5 cellular contexts compared by ENCODE assay signal in genomic region chr17:63091909-63092308, GRCh38.
DNase-seq lines count a peak whose midpoint lies in the region; ATAC-seq, FAIRE-seq and TF ChIP-seq lines count a peak whose summit lies in the region.
"Not testable (repeated sequence)": the region's sequence is repeated elsewhere in the genome, so short reads cannot be mapped to it uniquely, and the experiment has no call there.

No MANE protein-coding gene starts in this region.

- POLR2A ChIA-PET in A549 (lab: Yijun Ruan, JAX); HEK293 (lab: Yijun Ruan, JAX); IMR-90 (lab: Charles Lee; ENCODE audit: unreplicated experiment); K562 (lab: Yijun Ruan, JAX); HepG2 (lab: Yijun Ruan, JAX): not testable (repeated sequence)

- not testable (repeated sequence) for H4K5ac ChIP-seq in IMR-90 (ENCODE audit: low read depth, low read length)

- not testable (repeated sequence) for H3K9me1 ChIP-seq in IMR-90 (ENCODE audit: insufficient read depth, low read length); K562 (ENCODE audit: control insufficient read depth, insufficient read depth, low read length)

- not testable (repeated sequence) for H3K18ac ChIP-seq in IMR-90 (ENCODE audit: low read depth, low read length)

- not testable (repeated sequence) for H2AK5ac ChIP-seq in IMR-90 (ENCODE audit: low read depth, low read length)

- CTCF ChIA-PET in A549 (lab: Yijun Ruan, JAX), result interaction anchor here (0.6 to 1.5 kb wide), 2 partner anchors 9 to 25 kb away, joined by 3 read pairs; no protein-coding TSS in a partner anchor
- CTCF ChIA-PET in HEK293 (lab: Yijun Ruan, JAX), result interaction anchor here (0.6 kb wide), 1 partner anchor 348 kb away, joined by 3 read pairs; no protein-coding TSS in a partner anchor
- CTCF ChIA-PET in IMR-90 (lab: Yijun Ruan, JAX), result interaction anchor here (0.6 kb wide), 2 partner anchors 18 to 23 kb away, joined by 4 read pairs; no protein-coding TSS in a partner anchor
- CTCF ChIA-PET in K562 (lab: Yijun Ruan, JAX; ENCODE audit: low intra/inter-chr PET ratio); HepG2 (lab: Yijun Ruan, JAX; ENCODE audit: low intra/inter-chr PET ratio, low total read pairs): not testable (repeated sequence)

- not testable (repeated sequence) for H3K14ac ChIP-seq in IMR-90 (replicated peaks; ENCODE audit: low read depth, low read length)

- not testable (repeated sequence) for TF ChIP-seq CTCF in A549 (IDR thresholded peaks at IDR 0.05); HEK293 (tag by site-specific recombination; IDR thresholded peaks at IDR 0.05); IMR-90 (conservative IDR thresholded peaks at IDR 0.05; ENCODE audit: low read depth, low read length); K562 (IDR thresholded peaks at IDR 0.05 in 2 of 3, conservative IDR thresholded peaks at IDR 0.05 in 1 of 3; ENCODE audit: insufficient read depth in 2 of 3, low read depth in 1 of 3, low read length in 3 of 3); HepG2 (CRISPR knock-in tag; IDR thresholded peaks at IDR 0.05)

- not testable (repeated sequence) for H2BK120ac ChIP-seq in IMR-90 (ENCODE audit: low read depth, low read length)

- not testable (repeated sequence) for FAIRE-seq in A549 (lab: Jason Lieb, UNC); K562 (lab: Jason Lieb, UNC); HepG2 (lab: Jason Lieb, UNC)

- BruUV-seq in IMR-90 (replicated peaks; lab: Mats Ljungman, UMichigan); K562 (replicated peaks; lab: Mats Ljungman, UMichigan); HepG2 (replicated peaks; lab: Mats Ljungman, UMichigan): not testable (repeated sequence)

- H3K79me1 ChIP-seq in IMR-90 (ENCODE audit: low read depth in 1 of 2, low read length in 2 of 2), result peaks cover 27 to 61% of the 10 kb centered on the region in 2 experiments

- TF ChIP-seq EP300 in A549 (IDR thresholded peaks at IDR 0.05); K562 (IDR thresholded peaks at IDR 0.05; ENCODE audit: low read length); HepG2 (IDR thresholded peaks at IDR 0.05; ENCODE audit: low read depth in 2 of 2, low read length in 2 of 2); HepG2 (CRISPR knock-in tag; IDR thresholded peaks at IDR 0.05; ENCODE audit: borderline replicate concordance): not testable (repeated sequence)

- not testable (repeated sequence) for H3K4me1 ChIP-seq in A549; HEK293 (ENCODE audit: control insufficient read depth, insufficient read depth, low read length); IMR-90 (ENCODE audit: control insufficient read depth, insufficient read depth, low read length); K562 (replicated peaks in 1 of 2; ENCODE audit: control insufficient read depth in 2 of 2, insufficient read depth in 2 of 2, low read length in 2 of 2); HepG2 (ENCODE audit: insufficient read depth, low read length)

- H2AK9ac ChIP-seq in IMR-90 (replicated peaks; ENCODE audit: low read depth, low read length, poor library complexity), result not testable (repeated sequence)

- intact Hi-C loops in IMR-90 (cut with micrococcal nuclease); K562 (cut with micrococcal nuclease); HepG2 (cut with micrococcal nuclease; ENCODE audit: unreplicated experiment): not testable (repeated sequence)

- not testable (repeated sequence) for H3K23ac ChIP-seq in IMR-90 (ENCODE audit: low read depth, low read length)

- not testable (repeated sequence) for H2AFZ ChIP-seq in IMR-90 (replicated peaks; ENCODE audit: low read length, poor library complexity); K562 (ENCODE audit: low read depth, low read length); HepG2 (ENCODE audit: low read length)

- H3K56ac ChIP-seq in IMR-90 (ENCODE audit: extremely low read depth, insufficient read depth, low read length), result not testable (repeated sequence)

- not testable (repeated sequence) for H3K4me2 ChIP-seq in A549; IMR-90 (ENCODE audit: low read depth, low read length); K562 (ENCODE audit: insufficient read depth, low read length); HepG2 (ENCODE audit: low read depth, low read length)

- not testable (repeated sequence) for H4K91ac ChIP-seq in IMR-90 (ENCODE audit: insufficient read depth, low read depth, low read length)

- ATAC-seq in A549; IMR-90 (ENCODE audit: low read depth); K562; HepG2: not testable (repeated sequence)

- H3K4me3 ChIP-seq in A549; HEK293 (ENCODE audit: low read depth, low read length); IMR-90 (ENCODE audit: insufficient read depth, low read depth, low read length); K562; HepG2 (replicated peaks in 1 of 3; ENCODE audit: insufficient read depth in 1 of 3, low read depth in 2 of 3, low read length in 3 of 3): not testable (repeated sequence)

- DNase-seq in A549 (ENCODE audit: low read depth in 1 of 2, low spot score in 1 of 2); IMR-90; K562 (ENCODE audit: extremely low read depth in 1 of 4, low spot score in 3 of 4); HepG2 (ENCODE audit: low spot score): not testable (repeated sequence)

- not testable (repeated sequence) for H3K36me3 ChIP-seq in HEK293 (ENCODE audit: control insufficient read depth in 2 of 2, insufficient read depth in 1 of 2, low read length in 2 of 2); IMR-90 (ENCODE audit: control insufficient read depth, insufficient read depth, low read length); K562 (ENCODE audit: control insufficient read depth, insufficient read depth, low read length); HepG2 (replicated peaks in 1 of 2; ENCODE audit: control insufficient read depth in 1 of 2, insufficient read depth in 2 of 2, low read length in 2 of 2)

- not testable (repeated sequence) for H3K9ac ChIP-seq in IMR-90 (ENCODE audit: low read depth, low read length); K562 (ENCODE audit: insufficient read depth in 1 of 2, low read depth in 2 of 2, low read length in 2 of 2); HepG2 (ENCODE audit: insufficient read depth, low read depth, low read length)

- H2BK15ac ChIP-seq in IMR-90 (ENCODE audit: low read depth, low read length), result not testable (repeated sequence)

- H2BK5ac ChIP-seq in IMR-90 (ENCODE audit: low read depth, low read length, poor library complexity, severe bottlenecking), result not testable (repeated sequence)

- dilution Hi-C loops in IMR-90 (cut with HindIII; ENCODE audit: low sequenced_read_pairs, unreplicated experiment), result not testable (repeated sequence)

- not testable (repeated sequence) for H3K27me3 ChIP-seq in IMR-90 (ENCODE audit: control insufficient read depth, insufficient read depth, low read length); K562 (ENCODE audit: control insufficient read depth in 2 of 2, insufficient read depth in 2 of 2, low read length in 2 of 2); HepG2 (ENCODE audit: control insufficient read depth in 1 of 2, insufficient read depth in 2 of 2, low read length in 2 of 2)

- H3K27ac ChIP-seq in A549; HEK293 (ENCODE audit: extremely low read depth, low read depth, low read length); IMR-90 (ENCODE audit: insufficient read depth, low read length); K562 (ENCODE audit: extremely low read depth, low read depth, low read length); HepG2 (ENCODE audit: extremely low read length, insufficient read depth, low read length): not testable (repeated sequence)

- not testable (repeated sequence) for H2BK20ac ChIP-seq in IMR-90 (ENCODE audit: low read depth, low read length)

- peaks cover 28% of the 10 kb centered on the region for H4K20me1 ChIP-seq in IMR-90 (ENCODE audit: insufficient read depth, low read length)
- not testable (repeated sequence) for H4K20me1 ChIP-seq in K562 (replicated peaks; ENCODE audit: control insufficient read depth, insufficient read depth, low read length); HepG2 (ENCODE audit: insufficient read depth, low read length)

- not testable (repeated sequence) for TF ChIP-seq RAD21 in A549 (conservative IDR thresholded peaks at IDR 0.05 in 1 of 2, IDR thresholded peaks at IDR 0.05 in 1 of 2); IMR-90 (IDR thresholded peaks at IDR 0.05; ENCODE audit: low read length); K562 (CRISPR knock-in tag; conservative IDR thresholded peaks at IDR 0.05 in 1 of 2, IDR thresholded peaks at IDR 0.05 in 1 of 2); HepG2 (CRISPR knock-in tag; IDR thresholded peaks at IDR 0.05)

- not testable (repeated sequence) for H4K8ac ChIP-seq in IMR-90 (ENCODE audit: low read depth in 2 of 2, low read length in 2 of 2)

- H3K79me2 ChIP-seq in K562 (ENCODE audit: control insufficient read depth, insufficient read depth, low read length); HepG2 (ENCODE audit: insufficient read depth, low read length): not testable (repeated sequence)

- in situ Hi-C loops in IMR-90 (cut with MboI; ENCODE audit: low sequenced_read_pairs); K562 (cut with MboI); HepG2 (cut with HindIII; ENCODE audit: extremely low pct_ligation_motif_present, low pct_unique_long_range_greater_than_20kb): not testable (repeated sequence)

- not testable (repeated sequence) for TF ChIP-seq POLR2A in A549 (IDR thresholded peaks at IDR 0.05; ENCODE audit: low read length); IMR-90 (IDR thresholded peaks at IDR 0.05; ENCODE audit: low read depth, low read length); K562 (conservative IDR thresholded peaks at IDR 0.05); HepG2 (IDR thresholded peaks at IDR 0.05; ENCODE audit: insufficient read depth in 1 of 2, low read depth in 2 of 2, low read length in 2 of 2)

- H3K9me3 ChIP-seq in A549; HEK293 (ENCODE audit: control insufficient read depth, insufficient read depth, low read depth, low read length); IMR-90 (ENCODE audit: control insufficient read depth, insufficient read depth, low read length); K562 (replicated peaks; ENCODE audit: control insufficient read depth, insufficient read depth, low read depth, low read length); HepG2 (ENCODE audit: low read length): not testable (repeated sequence)

- H3K4ac ChIP-seq in IMR-90 (ENCODE audit: low read depth, low read length), result not testable (repeated sequence)
